In genomic region chr9:95297760-95298159, GRCh38 we compare ENCODE assay signal across 19 cellular contexts. TPM values are rescaled to one million over a fixed set of nuclear protein-coding genes. Genes with fewer than 3 reads are reported as not detected.
DNase-seq lines count a peak whose midpoint lies in the region; ATAC-seq, FAIRE-seq and TF ChIP-seq lines count a peak whose summit lies in the region.
"Had no signal": no experiment of that assay in that cellular context is flagged by ENCODE, and none has a peak within 500 bp of the region (broad histone marks: within the 10 kb centered on the region; RNA-seq: fewer than 3 reads in every experiment).

No MANE protein-coding gene starts in this region.

- ATAC-seq in HepG2 (no peak), left lobe of liver (peak; percentile 68)
- ATAC-seq: GM12878 had no signal

- CTCF ChIA-PET in HepG2 (lab: Yijun Ruan, JAX; ENCODE audit: low intra/inter-chr PET ratio, low total read pairs) (no interaction called here), A673 (lab: Charles Lee) (no interaction called here), HEK293T (lab: Yijun Ruan, JAX) (no interaction called here)

- 99% methylated on average over 1 of the region's 1 CpG for WGBS in liver
- 100% methylated on average over 1 of the region's 1 CpG for WGBS in HepG2 (ENCODE audit: low lambda C conversion rate)
- 96 to 100% (median 97%) methylated on average over 1 of the region's 1 CpG for WGBS in small intestine, 3 donors

- TF ChIP-seq RAD21 in liver (IDR thresholded peaks at IDR 0.05) (no peak), HepG2 (CRISPR knock-in tag; IDR thresholded peaks at IDR 0.05) (no peak)

- H3K27ac ChIP-seq in liver (ENCODE audit: low read depth in 1 of 2, low read length in 2 of 2) (no peak overlapping the region), HepG2 (ENCODE audit: extremely low read length, insufficient read depth, low read length) (no peak overlapping the region), epithelial cell of prostate (peak overlapping the region; percentile 4), small intestine (ENCODE audit: low read depth in 1 of 2, low read length in 1 of 2) (no peak overlapping the region), A673 (ENCODE audit: low read depth, low read length, poor library complexity, severe bottlenecking) (no peak overlapping the region)
- H3K27ac ChIP-seq: BLaER1 had no signal

- TF ChIP-seq EP300 in HepG2 (IDR thresholded peaks at IDR 0.05; ENCODE audit: low read depth in 2 of 2, low read length in 2 of 2) (no peak), HepG2 (CRISPR knock-in tag; IDR thresholded peaks at IDR 0.05; ENCODE audit: borderline replicate concordance) (no peak)

- FAIRE-seq in HepG2 (lab: Jason Lieb, UNC) (no peak), small intestine (lab: Jason Lieb, UNC) (no peak)
- FAIRE-seq: D721Med, GM12878 had no signal

- BruUV-seq in HepG2 (replicated peaks; lab: Mats Ljungman, UMichigan) = no TSS peak
- no TSS peak for BruUV-seq in A673 (replicated peaks; lab: Mats Ljungman, UMichigan)

- no peak overlapping the region for H2AFZ ChIP-seq in HepG2 (ENCODE audit: low read length)

- no peak for TF ChIP-seq POLR2A in HepG2 (IDR thresholded peaks at IDR 0.05; ENCODE audit: insufficient read depth in 1 of 2, low read depth in 2 of 2, low read length in 2 of 2)

- H3K27me3 ChIP-seq in liver (ENCODE audit: control insufficient read depth in 4 of 4, insufficient read depth in 4 of 4, low read length in 3 of 4) (no peaks in the 10 kb centered on the region), HepG2 (ENCODE audit: control insufficient read depth in 1 of 2, insufficient read depth in 2 of 2, low read length in 2 of 2) (no peaks in the 10 kb centered on the region), small intestine (ENCODE audit: control insufficient read depth in 2 of 2, insufficient read depth in 2 of 2, low read length in 2 of 2) (no peaks in the 10 kb centered on the region), A673 (replicated peaks; ENCODE audit: insufficient read depth, low read depth, low read length, poor library complexity) (no peaks in the 10 kb centered on the region)
- H3K27me3 ChIP-seq: BLaER1 had no signal

- H3K9ac ChIP-seq in liver (ENCODE audit: low read depth in 1 of 2, low read length in 2 of 2) = no peak overlapping the region
- H3K9ac ChIP-seq in HepG2 (ENCODE audit: insufficient read depth, low read depth, low read length) = no peak overlapping the region
- H3K9ac ChIP-seq: BLaER1 had no signal

- DNase-seq in HepG2 (ENCODE audit: low spot score) (no peak), epithelial cell of prostate (ENCODE audit: low read depth, low spot score) (no peak), left lobe of liver (ENCODE audit: low spot score) (no peak), small intestine (peak; percentile 44), epidermal melanocyte (ENCODE audit: insufficient read length, low spot score) (no peak), A673 (ENCODE audit: low spot score) (no peak), HEK293T (ENCODE audit: extremely low spot score) (no peak)
- DNase-seq: CD4-positive, alpha-beta T cell; CD8-positive, alpha-beta memory T cell; DMS 273 treated with DMSO at 0.1 percent for 48 hours; DMS79; EL; GDM1; GOT3 had no signal

- no peaks in the 10 kb centered on the region for H3K36me3 ChIP-seq in liver (ENCODE audit: control insufficient read depth in 4 of 4, insufficient read depth in 3 of 4, low read depth in 1 of 4, low read length in 3 of 4)
- no peaks in the 10 kb centered on the region for H3K36me3 ChIP-seq in HepG2 (replicated peaks in 1 of 2; ENCODE audit: control insufficient read depth in 1 of 2, insufficient read depth in 2 of 2, low read length in 2 of 2)
- H3K36me3 ChIP-seq in small intestine (ENCODE audit: control insufficient read depth in 2 of 2, insufficient read depth in 2 of 2, low read length in 2 of 2) = no peaks in the 10 kb centered on the region
- H3K36me3 ChIP-seq in A673 (ENCODE audit: insufficient read depth, low read length, poor library complexity, severe bottlenecking) = no peaks in the 10 kb centered on the region
- H3K36me3 ChIP-seq: HAP-1 had no signal

- no peaks in the 10 kb centered on the region for H3K9me3 ChIP-seq in liver (ENCODE audit: control insufficient read depth in 4 of 4, low read length in 3 of 4)
- H3K9me3 ChIP-seq in HepG2 (ENCODE audit: low read length) = no peaks in the 10 kb centered on the region
- no peaks in the 10 kb centered on the region for H3K9me3 ChIP-seq in small intestine (ENCODE audit: control insufficient read depth, low read depth)
- H3K9me3 ChIP-seq in A673 (ENCODE audit: low read depth, low read length, poor library complexity, severe bottlenecking) = no peaks in the 10 kb centered on the region
- H3K9me3 ChIP-seq: HAP-1 had no signal

- H3K4me3 ChIP-seq in liver (ENCODE audit: low read depth in 1 of 3, low read length in 3 of 3) (no peak overlapping the region), HepG2 (replicated peaks in 1 of 3; ENCODE audit: insufficient read depth in 1 of 3, low read depth in 2 of 3, low read length in 3 of 3) (no peak overlapping the region), small intestine (ENCODE audit: low read depth in 1 of 2, low read length in 2 of 2) (no peak overlapping the region), A673 (ENCODE audit: low read depth, low read length, poor library complexity, severe bottlenecking) (no peak overlapping the region)
- H3K4me3 ChIP-seq: BLaER1, GM12878, HAP-1 had no signal

- H3K4me1 ChIP-seq in liver (ENCODE audit: control insufficient read depth in 4 of 4, insufficient read depth in 4 of 4, low read length in 3 of 4) = peaks cover 1 to 20% (median 16%) of the 10 kb centered on the region in 4 donors
- peaks cover 37% of the 10 kb centered on the region for H3K4me1 ChIP-seq in HepG2 (ENCODE audit: insufficient read depth, low read length)
- peaks cover 0 to 5% of the 10 kb centered on the region in 2 donors for H3K4me1 ChIP-seq in small intestine (ENCODE audit: control insufficient read depth in 2 of 2, insufficient read depth in 1 of 2, low read depth in 1 of 2, low read length in 1 of 2)
- no peaks in the 10 kb centered on the region for H3K4me1 ChIP-seq in A673 (ENCODE audit: insufficient read depth, low read length, poor library complexity, severe bottlenecking)
- H3K4me1 ChIP-seq: HAP-1 had no signal

- H4K20me1 ChIP-seq in HepG2 (ENCODE audit: insufficient read depth, low read length) = no peaks in the 10 kb centered on the region
- H4K20me1 ChIP-seq: BLaER1 had no signal

- in situ Hi-C loops in HepG2 (cut with HindIII; ENCODE audit: extremely low pct_ligation_motif_present, low pct_unique_long_range_greater_than_20kb) = no loop called here

- H3K4me2 ChIP-seq in HepG2 (ENCODE audit: low read depth, low read length) = no peak overlapping the region
- H3K4me2 ChIP-seq: BLaER1 had no signal

- TF ChIP-seq CTCF in liver (IDR thresholded peaks at IDR 0.05; ENCODE audit: low read depth, low read length, missing input control) = no peak
- no peak for TF ChIP-seq CTCF in HepG2 (CRISPR knock-in tag; IDR thresholded peaks at IDR 0.05)
- TF ChIP-seq CTCF in A673 (conservative IDR thresholded peaks at IDR 0.05; ENCODE audit: low read depth, low read length) = no peak

- POLR2A ChIA-PET in HepG2 (lab: Yijun Ruan, JAX) (no interaction called here), A673 (lab: Charles Lee; ENCODE audit: low non-redundant PET) (no interaction called here), HEK293T (lab: Yijun Ruan, JAX) (no interaction called here)

- peaks cover 19% of the 10 kb centered on the region for H3K79me2 ChIP-seq in HepG2 (ENCODE audit: insufficient read depth, low read length)

- intact Hi-C loops in HepG2 (cut with micrococcal nuclease; ENCODE audit: unreplicated experiment) (no loop called here), A673 (cut with micrococcal nuclease; ENCODE audit: unreplicated experiment) (no loop called here)

TF ChIP-seq in liver, 16 proteins besides CTCF, POLR2A, EP300 and RAD21 (continues in another document):
- TF ChIP-seq RXRA (IDR thresholded peaks at IDR 0.05) (no peak), YY1 (IDR thresholded peaks at IDR 0.05) (no peak), HNF4A (conservative IDR thresholded peaks at IDR 0.05) (peak; percentile 96 to 98)

TF ChIP-seq in HepG2, 621 proteins besides CTCF, POLR2A, EP300 and RAD21 (continues in another document):
- no peak for TF ChIP-seq ZNF549 (CRISPR knock-in tag; IDR thresholded peaks at IDR 0.05)
- TF ChIP-seq NFYB (CRISPR knock-in tag; IDR thresholded peaks at IDR 0.05) = no peak
- no peak for TF ChIP-seq KDM6A (CRISPR knock-in tag; IDR thresholded peaks at IDR 0.05; ENCODE audit: low read depth)
- no peak for TF ChIP-seq TCF7 (IDR thresholded peaks at IDR 0.05; ENCODE audit: low read depth)

TF ChIP-seq in HEK293T, 16 proteins besides CTCF, POLR2A, EP300 and RAD21 (continues in another document):
- no peak for TF ChIP-seq FOXA1 (IDR thresholded peaks at IDR 0.05)

RNA-seq across cellular contexts. Expression of gene FANCC, which starts 19.7 kb away (rescaled TPM):
- 10 to 100 TPM in 1 of 2 donors, 1 to 10 TPM in 1; 8.3 to 32.4 TPM for total RNA-seq in liver
- polyA plus RNA-seq in liver = 10 to 100 TPM in 1 of 2 donors, 1 to 10 TPM in 1; 9.3 to 13.7 TPM
- total RNA-seq in HepG2 (2016; rRNA removed; fragmentation: Illumina TruSeq; extraction: Trizol) = 7.4 and 11.4 TPM in 2 replicates
- 5.6 and 5.9 TPM in 2 replicates for total RNA-seq in HepG2 (2016; cell fraction: cytosol; rRNA removed; fragmentation: Illumina TruSeq; extraction: Trizol; ENCODE audit: low read depth)
- total RNA-seq in HepG2 (2016; cell fraction: insoluble cytoplasmic fraction; rRNA removed; fragmentation: Illumina TruSeq; extraction: Trizol) = 8.0 and 9.7 TPM in 2 replicates
- total RNA-seq in HepG2 (2016; cell fraction: membrane; rRNA removed; fragmentation: Illumina TruSeq; extraction: Trizol) = 7.2 and 7.7 TPM in 2 replicates
- 23.6 and 26.0 TPM in 2 replicates for total RNA-seq in HepG2 (2016; cell fraction: nucleus; rRNA removed; fragmentation: Illumina TruSeq; extraction: Trizol)
- 7.3 and 8.6 TPM in 2 replicates for polyA plus RNA-seq in HepG2 (2011; rRNA removed)
- 5.1 and 5.7 TPM in 2 replicates for polyA plus RNA-seq in HepG2 (2011; cell fraction: cytosol; rRNA removed)
- 8.3 and 9.9 TPM in 2 replicates for polyA plus RNA-seq in HepG2 (2011; cell fraction: nucleus; rRNA removed)
- 6.4 and 7.4 TPM in 2 replicates for polyA plus RNA-seq in HepG2 (2012)
- polyA plus RNA-seq in HepG2 (2016; cell fraction: cytosol; fragmentation: Illumina TruSeq; extraction: Trizol; ENCODE audit: low read depth) = 1.5 and 2.7 TPM in 2 replicates
- 14.2 and 14.5 TPM in 2 replicates for polyA plus RNA-seq in HepG2 (2016; cell fraction: insoluble cytoplasmic fraction; fragmentation: Illumina TruSeq; extraction: Trizol; ENCODE audit: low read depth)
- 4.3 and 4.6 TPM in 2 replicates for polyA plus RNA-seq in HepG2 (2016; cell fraction: membrane; fragmentation: Illumina TruSeq; extraction: Trizol; ENCODE audit: low read depth)
- polyA plus RNA-seq in HepG2 (2016; cell fraction: nucleus; fragmentation: Illumina TruSeq; extraction: Trizol; ENCODE audit: insufficient read depth, low read depth) = 12.6 and 13.6 TPM in 2 replicates
- polyA minus RNA-seq in HepG2 (2011; rRNA and poly(A)+ RNA removed; ENCODE audit: low replicate concordance) = 10.0 and 32.5 TPM in 2 replicates
- 6.2 and 7.1 TPM in 2 replicates for polyA minus RNA-seq in HepG2 (2011; cell fraction: cytosol; rRNA and poly(A)+ RNA removed)
- polyA minus RNA-seq in HepG2 (2011; cell fraction: nucleus; rRNA and poly(A)+ RNA removed) = 35.4 and 38.5 TPM in 2 replicates
- 29.2 TPM for total RNA-seq in left lobe of liver
- 1 to 10 TPM; 4.9 to 8.3 (median 5.9) TPM for polyA plus RNA-seq in small intestine
- 25.3 and 28.3 TPM in 2 replicates for total RNA-seq in A673 (2021)
